1 cellular context compared by ENCODE assay signal in the genomic region with DNA sequence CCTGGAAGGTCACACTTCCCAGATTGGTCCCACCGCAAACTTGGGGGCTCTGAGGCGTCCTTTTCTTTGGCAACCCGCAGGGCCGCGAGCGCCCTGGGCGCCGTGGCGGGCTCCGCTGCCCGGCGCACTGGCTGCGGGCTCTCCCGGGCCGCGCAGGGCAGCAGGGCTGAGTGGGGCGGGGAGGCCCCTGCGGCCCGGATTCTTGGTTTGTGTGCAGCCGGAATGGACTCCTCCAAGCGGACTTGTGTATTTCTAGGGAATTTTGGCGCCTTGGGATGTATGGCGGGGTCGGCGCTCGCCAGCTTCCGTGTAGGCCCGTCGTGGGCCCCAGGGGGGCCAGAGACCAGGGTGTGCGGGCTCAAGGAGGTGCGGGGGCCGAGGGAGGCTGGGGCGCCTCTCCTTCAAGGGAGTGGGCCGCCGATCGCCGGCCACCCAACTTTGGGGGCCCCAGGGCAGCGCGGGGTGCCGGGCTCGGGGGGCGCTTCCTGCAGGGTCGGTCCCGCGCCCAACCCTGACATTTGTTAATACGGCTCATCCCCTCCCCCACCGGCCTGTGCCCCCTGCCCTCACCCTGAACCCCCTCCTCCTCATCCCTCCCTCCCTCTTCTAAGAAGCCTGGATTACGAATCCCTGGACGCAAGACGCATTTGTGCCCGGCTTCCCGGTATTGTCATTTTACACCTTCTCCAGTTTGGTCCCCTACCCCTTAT.
TF ChIP-seq lines count a peak whose summit lies in the region.

No MANE protein-coding gene starts in this region.

TF ChIP-seq in IMR-90, 13 proteins besides CTCF, POLR2A, EP300 and RAD21 (continued from another document):
- no peak for TF ChIP-seq MAFK (IDR thresholded peaks at IDR 0.05; ENCODE audit: low read depth, low read length)
- TF ChIP-seq, protein P1, sequence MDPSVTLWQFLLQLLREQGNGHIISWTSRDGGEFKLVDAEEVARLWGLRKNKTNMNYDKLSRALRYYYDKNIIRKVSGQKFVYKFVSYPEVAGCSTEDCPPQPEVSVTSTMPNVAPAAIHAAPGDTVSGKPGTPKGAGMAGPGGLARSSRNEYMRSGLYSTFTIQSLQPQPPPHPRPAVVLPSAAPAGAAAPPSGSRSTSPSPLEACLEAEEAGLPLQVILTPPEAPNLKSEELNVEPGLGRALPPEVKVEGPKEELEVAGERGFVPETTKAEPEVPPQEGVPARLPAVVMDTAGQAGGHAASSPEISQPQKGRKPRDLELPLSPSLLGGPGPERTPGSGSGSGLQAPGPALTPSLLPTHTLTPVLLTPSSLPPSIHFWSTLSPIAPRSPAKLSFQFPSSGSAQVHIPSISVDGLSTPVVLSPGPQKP (IDR thresholded peaks at IDR 0.05; ENCODE audit: borderline replicate concordance, low read depth, low read length) = no peak
- 0 out of 2 replicates have a peak, but pooled peaks have one; percentile 24 for TF ChIP-seq CHD1 (IDR thresholded peaks at IDR 0.05; ENCODE audit: low read depth, low read length)
- no peak for TF ChIP-seq SMC3 (IDR thresholded peaks at IDR 0.05; ENCODE audit: low read depth, low read length)
- 0 out of 2 replicates have a peak, but pooled peaks have one; percentile 2 for TF ChIP-seq MXI1 (IDR thresholded peaks at IDR 0.05; ENCODE audit: borderline replicate concordance, low read depth, low read length)
- TF ChIP-seq RCOR1 (IDR thresholded peaks at IDR 0.05; ENCODE audit: insufficient replicate concordance, low read length) = no peak
